ENCODE assay signal across 8 cellular contexts in genomic region chrX:44950471-44951366, GRCh38.
DNase-seq lines count a peak whose midpoint lies in the region; FAIRE-seq and TF ChIP-seq lines count a peak whose summit lies in the region.
"Not testable (repeated sequence)": the region's sequence is repeated elsewhere in the genome, so short reads cannot be mapped to it uniquely, and the experiment has no call there.

No MANE protein-coding gene starts in this region.

- H3K4me1 Mint-ChIP-seq in CD14-positive monocyte (peaks cover 35% of the 10 kb centered on the region), astrocyte (ENCODE audit: low read depth, unreplicated experiment) (peaks cover 18% of the 10 kb centered on the region), endothelial cell (ENCODE audit: unreplicated experiment) (peaks cover 26% of the 10 kb centered on the region), mesothelial cell of epicardium (peaks cover 49% of the 10 kb centered on the region)

- not testable (repeated sequence) for H3K4me3 Mint-ChIP-seq in CD14-positive monocyte
- peak overlapping the region; percentile 82 for H3K4me3 Mint-ChIP-seq in astrocyte (ENCODE audit: unreplicated experiment)
- peak overlapping the region; percentile 37 for H3K4me3 Mint-ChIP-seq in endothelial cell (ENCODE audit: unreplicated experiment)
- H3K4me3 Mint-ChIP-seq in mesothelial cell of epicardium: peak overlapping the region; percentile 72

- H3K27me3 ChIP-seq in SJSA1 (replicated peaks); astrocyte (ENCODE audit: insufficient read depth, low read length); smooth muscle cell (ENCODE audit: low read depth): not testable (repeated sequence)

- H3K4me3 ChIP-seq in HEK293 (ENCODE audit: low read depth, low read length); SJSA1; astrocyte (ENCODE audit: insufficient read depth, low read depth, low read length): not testable (repeated sequence)
- peak overlapping the region; percentile 29 for H3K4me3 ChIP-seq in smooth muscle cell

- peak overlapping the region in 4 of 7 donors; percentile 11 to 69 (median 54) for H3K27ac Mint-ChIP-seq in CD14-positive monocyte
- H3K27ac Mint-ChIP-seq in astrocyte (ENCODE audit: unreplicated experiment): peak overlapping the region; percentile 50
- H3K27ac Mint-ChIP-seq in endothelial cell (ENCODE audit: unreplicated experiment): peak overlapping the region; percentile 94
- peak overlapping the region; percentile 95 for H3K27ac Mint-ChIP-seq in mesothelial cell of epicardium

- not testable (repeated sequence) for H3K9me3 Mint-ChIP-seq in CD14-positive monocyte; astrocyte (ENCODE audit: unreplicated experiment); endothelial cell (ENCODE audit: unreplicated experiment); mesothelial cell of epicardium

- not testable (repeated sequence) for H3K9me3 ChIP-seq in HEK293 (ENCODE audit: control insufficient read depth, insufficient read depth, low read depth, low read length); SJSA1 (replicated peaks); astrocyte (ENCODE audit: insufficient read depth, low read depth, low read length); smooth muscle cell (replicated peaks; ENCODE audit: low read depth)

- H3K9ac ChIP-seq in astrocyte (ENCODE audit: low read length); smooth muscle cell (ENCODE audit: low read depth): not testable (repeated sequence)

- H3K27ac ChIP-seq in HEK293 (ENCODE audit: extremely low read depth, low read depth, low read length); astrocyte (ENCODE audit: low read depth, low read length): not testable (repeated sequence)
- H3K27ac ChIP-seq in SJSA1 (peak overlapping the region; percentile 31), smooth muscle cell (ENCODE audit: low read depth) (peak overlapping the region; percentile 2)

- not testable (repeated sequence) for H2AFZ ChIP-seq in astrocyte (ENCODE audit: low read depth, low read length); smooth muscle cell (ENCODE audit: low read depth)

- H3K36me3 Mint-ChIP-seq in CD14-positive monocyte: peaks cover 0 to 11% of the 10 kb centered on the region in 2 donors
- H3K36me3 Mint-ChIP-seq in astrocyte (ENCODE audit: low read depth, unreplicated experiment); endothelial cell (ENCODE audit: low read depth, unreplicated experiment); mesothelial cell of epicardium: not testable (repeated sequence)

- peaks cover 96% of the 10 kb centered on the region for H3K79me2 ChIP-seq in astrocyte (ENCODE audit: insufficient read depth, low read length)
- peaks cover 100% of the 10 kb centered on the region for H3K79me2 ChIP-seq in smooth muscle cell (ENCODE audit: low read depth)

- H3K27me3 Mint-ChIP-seq in CD14-positive monocyte (ENCODE audit: low read depth in 3 of 3); astrocyte (ENCODE audit: low read depth, unreplicated experiment); endothelial cell (ENCODE audit: unreplicated experiment); mesothelial cell of epicardium (ENCODE audit: low read depth): not testable (repeated sequence)

- FAIRE-seq in astrocyte (lab: Jason Lieb, UNC): not testable (repeated sequence)

- WGBS in smooth muscle cell (ENCODE audit: low lambda C conversion rate): 40% methylated on average over 9 of the region's 9 CpGs

- intact Hi-C loops in CD14-positive monocyte (cut with micrococcal nuclease): not testable (repeated sequence)

- H3K4me1 ChIP-seq in HEK293 (ENCODE audit: control insufficient read depth, insufficient read depth, low read length) (peaks cover 45% of the 10 kb centered on the region), SJSA1 (replicated peaks) (peaks cover 40% of the 10 kb centered on the region), smooth muscle cell (ENCODE audit: low read depth) (peaks cover 14% of the 10 kb centered on the region)
- H3K4me1 ChIP-seq in astrocyte (ENCODE audit: insufficient read depth, low read length): not testable (repeated sequence)

- POLR2A ChIA-PET in HEK293 (lab: Yijun Ruan, JAX): interaction anchor here (1.2 to 1.6 kb wide), 2 partner anchors 78 kb away, joined by 5 read pairs; partner anchors contain the start of gene KDM6A

- H3K4me2 ChIP-seq in astrocyte (ENCODE audit: low read length) (peak overlapping the region; percentile 46), smooth muscle cell (peak overlapping the region; percentile 27)

- CTCF ChIA-PET in HEK293 (lab: Yijun Ruan, JAX): interaction anchor here (0.6 to 0.9 kb wide), 5 partner anchors 18 to 305 kb away, joined by 3 to 7 read pairs (median 3); no protein-coding TSS in a partner anchor

- not testable (repeated sequence) for H3F3A ChIP-seq in smooth muscle cell (ENCODE audit: low read depth)

- not testable (repeated sequence) for TF ChIP-seq CTCF in CD14-positive monocyte (IDR thresholded peaks at IDR 0.05); HEK293 (tag by site-specific recombination; IDR thresholded peaks at IDR 0.05); astrocyte (IDR thresholded peaks at IDR 0.05; ENCODE audit: insufficient read depth, low read depth, low read length); endothelial cell (IDR thresholded peaks at IDR 0.05; ENCODE audit: unreplicated experiment); mesothelial cell of epicardium (IDR thresholded peaks at IDR 0.05; ENCODE audit: unreplicated experiment); smooth muscle cell (IDR thresholded peaks at IDR 0.05; ENCODE audit: borderline replicate concordance, insufficient read depth, poor library complexity, severe bottlenecking)

- DNase-seq in CD14-positive monocyte (ENCODE audit: low spot score); SJSA1 (ENCODE audit: low read depth in 1 of 2, low spot score in 2 of 2); endothelial cell (ENCODE audit: low spot score); mesothelial cell of epicardium (ENCODE audit: low spot score in 2 of 2, unreplicated experiment in 2 of 2); smooth muscle cell (lab: John Stamatoyannopoulos, UW; ENCODE audit: unreplicated experiment): not testable (repeated sequence)
- DNase-seq in astrocyte (ENCODE audit: low read depth) (peak; percentile 38), iPS DF 4.7 (ENCODE audit: extremely low read depth, low spot score) (peak; percentile 16)

- H3K36me3 ChIP-seq in HEK293 (ENCODE audit: control insufficient read depth in 2 of 2, insufficient read depth in 1 of 2, low read length in 2 of 2); SJSA1; astrocyte (ENCODE audit: insufficient read depth, low read length); smooth muscle cell (ENCODE audit: low read depth): not testable (repeated sequence)

- H4K20me1 ChIP-seq in astrocyte (ENCODE audit: insufficient read depth, low read length): peaks cover 12% of the 10 kb centered on the region
- peaks cover 49% of the 10 kb centered on the region for H4K20me1 ChIP-seq in smooth muscle cell (ENCODE audit: low read depth)

TF ChIP-seq in HEK293, 187 proteins besides CTCF, POLR2A, EP300 and RAD21 (continues in another document):
- TF ChIP-seq ZNF18 (tag by site-specific recombination; IDR thresholded peaks at IDR 0.05): 0 out of 2 replicates have a peak, but pooled peaks have one; percentile 15
- TF ChIP-seq, protein P1, sequence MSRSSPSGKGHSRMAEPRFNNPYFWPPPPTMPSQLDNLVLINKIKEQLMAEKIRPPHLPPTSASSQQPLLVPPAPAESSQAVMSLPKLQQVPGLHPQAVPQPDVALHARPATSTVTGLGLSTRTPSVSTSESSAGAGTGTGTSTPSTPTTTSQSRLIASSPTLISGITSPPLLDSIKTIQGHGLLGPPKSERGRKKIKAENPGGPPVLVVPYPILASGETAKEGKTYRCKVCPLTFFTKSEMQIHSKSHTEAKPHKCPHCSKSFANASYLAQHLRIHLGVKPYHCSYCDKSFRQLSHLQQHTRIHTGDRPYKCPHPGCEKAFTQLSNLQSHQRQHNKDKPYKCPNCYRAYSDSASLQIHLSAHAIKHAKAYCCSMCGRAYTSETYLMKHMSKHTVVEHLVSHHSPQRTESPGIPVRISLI (tag by site-specific recombination; IDR thresholded peaks at IDR 0.05): peak; percentile 55; the same call in 1 of the 2 replicates
